10 cellular contexts compared by ENCODE assay signal in genomic region chr9:137055385-137056364, GRCh38. TPM values are rescaled to one million over a fixed set of nuclear protein-coding genes. Genes with fewer than 3 reads are reported as not detected.
DNase-seq lines count a peak whose midpoint lies in the region; ATAC-seq and TF ChIP-seq lines count a peak whose summit lies in the region.
"Had no signal": no experiment of that assay in that cellular context is flagged by ENCODE, and none has a peak within 500 bp of the region (broad histone marks: within the 10 kb centered on the region; RNA-seq: fewer than 3 reads in every experiment).

No MANE protein-coding gene starts in this region.

- H3K27me3 ChIP-seq in lower lobe of right lung (ENCODE audit: low read depth) (peaks cover 42% of the 10 kb centered on the region), uterus (peaks cover 0 to 5% of the 10 kb centered on the region in 2 donors)

- no peak for TF ChIP-seq POLR2A in uterus (IDR thresholded peaks at IDR 0.05)

- H3K4me3 ChIP-seq in choroid plexus epithelial cell (ENCODE audit: low read depth, low read length) (no peak overlapping the region), lower lobe of right lung (no peak overlapping the region), uterus (no peak overlapping the region)

- intact Hi-C loops in lower lobe of right lung (cut with DNase I): no loop called here
- intact Hi-C loops in uterus (cut with DNase I; ENCODE audit: low total_unique reads): no loop called here

- ATAC-seq in lower lobe of right lung (peak; percentile 28 to 51), GM21515 (IDR thresholded peaks at IDR 0.05; ENCODE audit: unreplicated experiment) (no peak)

- H3K27ac ChIP-seq in lower lobe of right lung (peak overlapping the region; percentile 46), uterus (peak overlapping the region; percentile 58 to 65)

- DNase-seq in NCI-H2171 treated with DMSO at 0.1 percent for 48 hours (lab: John Stamatoyannopoulos, UW) (peak; percentile 18), NCI-H2171 (lab: John Stamatoyannopoulos, UW) (no peak), choroid plexus epithelial cell (ENCODE audit: low read depth) (peak; percentile 68), lower lobe of right lung (peak; percentile 73), uterus (peak; percentile 89 to 94), kidney glomerular epithelial cell (lab: John Stamatoyannopoulos, UW) (no peak)
- no peak for DNase-seq in stimulated activated CD4-positive, alpha-beta T cell treated with anti-CD3 and anti-CD28 coated beads, Interleukin-12 subunit alpha, Interleukin-12 subunit beta, amount 100 ng/mL, for 4 hours
- DNase-seq: NCI-H510A treated with DMSO at 0.1 percent for 48 hours had no signal

- H3K36me3 ChIP-seq in lower lobe of right lung (no peaks in the 10 kb centered on the region), uterus (no peaks in the 10 kb centered on the region)

- H3K4me1 ChIP-seq in lower lobe of right lung: peaks cover 30% of the 10 kb centered on the region
- H3K4me1 ChIP-seq in uterus: peaks cover 6 to 29% of the 10 kb centered on the region in 2 donors

- no peaks in the 10 kb centered on the region for H3K9me3 ChIP-seq in lower lobe of right lung
- no peaks in the 10 kb centered on the region for H3K9me3 ChIP-seq in uterus

- TF ChIP-seq CTCF in choroid plexus epithelial cell (conservative IDR thresholded peaks at IDR 0.05; ENCODE audit: low read depth, low read length) (no peak), lower lobe of right lung (IDR thresholded peaks at IDR 0.05) (no peak), uterus (IDR thresholded peaks at IDR 0.05) (no peak)

RNA-seq across cellular contexts. Expression of gene ENTPD2, which starts 1.8 kb away (rescaled TPM):
- 0.62 TPM for total RNA-seq in lower lobe of right lung
- total RNA-seq in uterus: 10 to 100 TPM in 1 of 4 donors, 1 to 10 TPM in 1, not detected in 2; 2.4 to 11.5 TPM
- total RNA-seq: lung microvascular endothelial cell had no signal

RNA-seq across cellular contexts. Expression of gene NPDC1, which starts 9.7 kb away (rescaled TPM):
- total RNA-seq in lower lobe of right lung (124 TPM), uterus (100 to 1,000 TPM in 1 of 4 donors, 10 to 100 TPM in 3; 25.2 to 221 (median 59.2) TPM)

RNA-seq across cellular contexts. Expression of gene SAPCD2, which starts 14.7 kb away (rescaled TPM):
- total RNA-seq in lower lobe of right lung (0.86 TPM), uterus (1 to 10 TPM in 2 of 4 donors, under 1 TPM in 1, not detected in 1; 0.15 to 5.9 (median 1.0) TPM)

RNA-seq across cellular contexts. Expression of gene UAP1L1, which starts 21.6 kb away (rescaled TPM):
- total RNA-seq in lower lobe of right lung (29.7 TPM), uterus (10 to 100 TPM in 1 of 4 donors, 1 to 10 TPM in 2, under 1 TPM in 1; 0.51 to 13.8 (median 5.3) TPM)

RNA-seq across cellular contexts. Expression of gene FUT7, which starts 23.8 kb away (rescaled TPM):
- total RNA-seq in lower lobe of right lung: 1.1 TPM
- not detected for total RNA-seq in uterus
- total RNA-seq: lung microvascular endothelial cell had no signal

Comparison
In these comparisons a context has a peak if more than half of its experiments do, and no peak if none do; other contexts are left out.
1. DNase-seq: peak in NCI-H2171 treated with DMSO at 0.1 percent for 48 hours (single experiment), choroid plexus epithelial cell (single experiment), lower lobe of right lung (single experiment) and uterus (2 of 2); none in NCI-H2171 (single experiment), stimulated activated CD4-positive, alpha-beta T cell treated with anti-CD3 and anti-CD28 coated beads, Interleukin-12 subunit alpha, Interleukin-12 subunit beta, amount 100 ng/mL, for 4 hours (single experiment) and kidney glomerular epithelial cell (single experiment).